Comparison of ENCODE assay signal across 8 cellular contexts in the genomic region with DNA sequence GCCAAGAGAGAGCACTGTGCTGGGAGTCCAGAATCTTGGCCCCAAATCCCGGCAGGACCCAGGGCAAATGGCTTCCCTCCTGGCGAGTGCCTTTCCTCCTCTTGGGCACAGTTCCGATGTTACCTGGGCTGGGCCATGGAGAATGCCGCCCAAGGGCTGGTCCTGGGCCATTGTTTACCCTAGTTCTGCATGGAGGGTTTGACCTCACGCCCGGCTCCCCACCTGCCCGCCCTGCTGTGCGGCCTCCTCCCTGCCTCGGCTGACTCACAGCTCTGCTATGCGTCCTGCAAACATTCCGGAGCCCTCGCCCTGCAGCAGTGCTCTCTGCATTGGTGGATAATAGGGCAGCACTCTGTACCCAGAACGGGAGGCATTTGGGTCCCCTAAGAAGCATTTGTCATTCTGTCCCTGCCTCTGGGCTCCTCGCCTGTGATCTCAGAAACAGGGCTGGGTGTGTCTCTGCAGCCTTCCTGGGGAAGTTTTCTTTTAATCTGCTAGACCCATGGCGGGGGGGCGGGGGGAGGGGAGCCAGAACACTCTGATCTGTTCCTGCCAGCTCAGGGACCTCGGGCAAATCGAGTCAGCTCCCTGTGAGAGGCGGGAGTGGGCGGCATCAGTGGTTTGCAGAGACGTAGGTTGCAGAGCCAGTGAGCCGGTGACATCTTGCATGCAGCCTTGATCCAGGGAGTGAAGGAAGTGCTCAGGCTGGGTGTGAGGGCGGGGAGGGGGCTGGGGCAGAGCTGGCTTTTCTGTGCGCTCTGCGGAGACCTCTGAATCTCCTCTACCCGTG. TPM values are rescaled to one million over a fixed set of nuclear protein-coding genes. Genes with fewer than 3 reads are reported as not detected.
DNase-seq lines count a peak whose midpoint lies in the region; ATAC-seq, FAIRE-seq and TF ChIP-seq lines count a peak whose summit lies in the region.

No MANE protein-coding gene starts in this region.

- peak overlapping the region; percentile 81 for H3K27ac Mint-ChIP-seq in activated naive CD8-positive, alpha-beta T cell treated with anti-CD3 and anti-CD28 coated beads for 36 hours

- H3K9me3 Mint-ChIP-seq in activated naive CD8-positive, alpha-beta T cell treated with anti-CD3 and anti-CD28 coated beads for 36 hours = peaks cover 6% of the 10 kb centered on the region

- H3K27me3 Mint-ChIP-seq in activated naive CD8-positive, alpha-beta T cell treated with anti-CD3 and anti-CD28 coated beads for 36 hours = no peaks in the 10 kb centered on the region

- H3K4me1 Mint-ChIP-seq in activated naive CD8-positive, alpha-beta T cell treated with anti-CD3 and anti-CD28 coated beads for 36 hours = peaks cover 38% of the 10 kb centered on the region

- no peak for TF ChIP-seq POLR2A in GM12891 (IDR thresholded peaks at IDR 0.05; ENCODE audit: low read depth, low read length)

- peak; percentile 91 for ATAC-seq in left ventricle myocardium superior
- no peak for ATAC-seq in HG02885 (IDR thresholded peaks at IDR 0.05; ENCODE audit: poor library complexity, unreplicated experiment)
- no peak for ATAC-seq in HG03159 (IDR thresholded peaks at IDR 0.05; ENCODE audit: unreplicated experiment)

- H3K27ac ChIP-seq in skin epidermis = peak overlapping the region in 15 of 21 experiments; percentile 12 to 70 (median 50)

- peak overlapping the region; percentile 59 for H3K4me3 Mint-ChIP-seq in activated naive CD8-positive, alpha-beta T cell treated with anti-CD3 and anti-CD28 coated beads for 36 hours

- H3K36me3 Mint-ChIP-seq in activated naive CD8-positive, alpha-beta T cell treated with anti-CD3 and anti-CD28 coated beads for 36 hours = no peaks in the 10 kb centered on the region

- FAIRE-seq in GM12891 (lab: Jason Lieb, UNC) = peak; percentile 86

- intact Hi-C loops in left ventricle myocardium superior (cut with micrococcal nuclease) = no loop called here

- H3K4me3 ChIP-seq in skin epidermis = peak overlapping the region in 1 of 7 experiments; percentile 8

- DNase-seq in GM12891 (ENCODE audit: insufficient read length, low spot score) (peak; percentile 60), SK-N-DZ (ENCODE audit: low spot score) (peak; percentile 62), left ventricle myocardium superior (peak; percentile 76), NCI-H1092 (lab: John Stamatoyannopoulos, UW) (no peak)
- DNase-seq in activated naive CD8-positive, alpha-beta T cell treated with anti-CD3 and anti-CD28 coated beads for 36 hours = peak; percentile 81

TF ChIP-seq in GM12891, 5 proteins besides CTCF, POLR2A, EP300 and RAD21:
- no peak for TF ChIP-seq TAF1 (IDR thresholded peaks at IDR 0.05; ENCODE audit: low read depth, low read length)
- TF ChIP-seq PAX5 (IDR thresholded peaks at IDR 0.05; ENCODE audit: insufficient read depth, low read length, severe bottlenecking) = no peak
- no peak for TF ChIP-seq POU2F2 (IDR thresholded peaks at IDR 0.05; ENCODE audit: low read depth, low read length)
- TF ChIP-seq POLR2AphosphoS5 (IDR thresholded peaks at IDR 0.05; ENCODE audit: low read depth, low read length) = no peak
- no peak for TF ChIP-seq SPI1 (IDR thresholded peaks at IDR 0.05; ENCODE audit: low read depth, low read length)

RNA-seq across cellular contexts. Expression of a gene that starts 32.9 kb away (rescaled TPM):
- polyA plus RNA-seq in GM12891 (2012; ENCODE audit: low read depth, missing spikeins) = 2.6 TPM
- 1.4 and 1.5 TPM in 2 replicates for polyA plus RNA-seq in SK-N-DZ (2014; cell fraction: cytosol; rRNA removed)
- 2.9 and 3.0 TPM in 2 replicates for polyA plus RNA-seq in SK-N-DZ (2014; cell fraction: nucleus; rRNA removed)
- under 1 TPM; 0.19 to 0.20 TPM for total RNA-seq in activated naive CD8-positive, alpha-beta T cell treated with anti-CD3 and anti-CD28 coated beads for 36 hours
- not detected for total RNA-seq in left ventricle myocardium superior
